33 cellular contexts compared by ENCODE assay signal in genomic region chrX:102968216-102968615, GRCh38. TPM values are rescaled to one million over a fixed set of nuclear protein-coding genes. Genes with fewer than 3 reads are reported as not detected.
"Had no signal": no experiment of that assay in that cellular context is flagged by ENCODE, and none has a peak within 500 bp of the region (broad histone marks: within the 10 kb centered on the region; RNA-seq: fewer than 3 reads in every experiment).

No MANE protein-coding gene starts in this region.

- H3K4me1 ChIP-seq: adrenal gland, esophagus muscularis mucosa, gastroesophageal sphincter had no signal

- DNase-seq: activated B cell treated with CpG ODN at 0.5 μM for 24 hours; activated CD4-positive, alpha-beta T cell treated with anti-CD3 and anti-CD28 coated beads for 48 hours; activated CD4-positive, alpha-beta T cell treated with anti-CD3 and anti-CD28 coated beads, Interleukin-2, amount 50 U/mL, for 1 hour; activated CD4-positive, alpha-beta T cell treated with anti-CD3 and anti-CD28 coated beads, Interleukin-2, amount 50 U/mL, for 48 hours; activated CD8-positive, alpha-beta memory T cell treated with anti-CD3 and anti-CD28 coated beads for 24 hours; activated CD8-positive, alpha-beta T cell treated with anti-CD3 and anti-CD28 coated beads for 36 hours; activated effector memory CD4-positive, alpha-beta T cell treated with anti-CD3 and anti-CD28 coated beads, Interleukin-2, amount 50 U/mL, for 16 hours; activated naive CD4-positive, alpha-beta T cell treated with anti-CD3 and anti-CD28 coated beads for 36 hours; activated naive CD8-positive, alpha-beta T cell treated with anti-CD3 and anti-CD28 coated beads for 36 hours; activated naive CD8-positive, alpha-beta T cell treated with anti-CD3 and anti-CD28 coated beads, Interleukin-2, amount 50 U/mL, for 24 hours; activated T-cell treated with anti-CD3 and anti-CD28 coated beads, Interleukin-2, amount 50 U/mL, for 4 hours; adrenal gland; amygdala; aorta; body of pancreas; caudate nucleus; cortex of kidney; dermis blood vessel endothelial cell; effector CD4-positive, alpha-beta T cell; effector memory CD8-positive, alpha-beta T cell; erythroblast; foreskin melanocyte; T-helper 1 cell; T-helper 17 cell; T1000; WERI-Rb-1 had no signal

- H3K36me3 ChIP-seq: adrenal gland, esophagus muscularis mucosa, gastroesophageal sphincter, WERI-Rb-1 had no signal

- H3K27ac Mint-ChIP-seq: activated B cell treated with CpG ODN at 0.5 μM for 24 hours; activated CD8-positive, alpha-beta T cell treated with anti-CD3 and anti-CD28 coated beads for 36 hours; activated naive CD4-positive, alpha-beta T cell treated with anti-CD3 and anti-CD28 coated beads for 36 hours; activated naive CD4-positive, alpha-beta T cell treated with anti-CD3 and anti-CD28 coated beads, Interleukin-2, amount 50 U/mL, for 24 hours; activated naive CD8-positive, alpha-beta T cell treated with anti-CD3 and anti-CD28 coated beads for 36 hours; activated naive CD8-positive, alpha-beta T cell treated with anti-CD3 and anti-CD28 coated beads, Interleukin-2, amount 50 U/mL, for 24 hours; activated T-helper 2 cell treated with anti-CD3 and anti-CD28 coated beads, Interferon-gamma antibody, Interleukin-2, Interleukin-4, amounts not matched to agents 10 μg/mL and 5 μg/mL and 100 μg/mL, durations not matched to agents 14 hours and 24 hours and 36 hours; effector memory CD8-positive, alpha-beta T cell; T-helper 17 cell; T-helper 2 cell treated with Interferon-gamma antibody and Interleukin-4, amounts not matched to agents 5 μg/mL and 100 μg/mL, for 36 hours had no signal

- H3K4me1 Mint-ChIP-seq: activated B cell treated with CpG ODN at 0.5 μM for 24 hours; activated naive CD4-positive, alpha-beta T cell treated with anti-CD3 and anti-CD28 coated beads, Interleukin-2, amount 50 U/mL, for 24 hours; activated naive CD8-positive, alpha-beta T cell treated with anti-CD3 and anti-CD28 coated beads for 36 hours; activated naive CD8-positive, alpha-beta T cell treated with anti-CD3 and anti-CD28 coated beads, Interleukin-2, amount 50 U/mL, for 24 hours; T-helper 17 cell had no signal

- ATAC-seq: activated CD4-positive, CD25-positive, alpha-beta regulatory T cell treated with anti-CD3 and anti-CD28 coated beads, Interleukin-2, amount 50 U/mL, for 24 hours; activated CD8-positive, alpha-beta T cell treated with anti-CD3 and anti-CD28 coated beads for 36 hours; activated naive CD8-positive, alpha-beta T cell treated with anti-CD3 and anti-CD28 coated beads, Interleukin-2, amount 50 U/mL, for 24 hours; activated T-cell treated with anti-CD3 and anti-CD28 coated beads, Interleukin-2, amount 50 U/mL, for 4 hours; body of pancreas; effector memory CD8-positive, alpha-beta T cell; gastroesophageal sphincter; T-helper 17 cell had no signal

- FAIRE-seq: colon had no signal

- H3K4me3 Mint-ChIP-seq: activated B cell treated with CpG ODN at 0.5 μM for 24 hours; activated CD8-positive, alpha-beta T cell treated with anti-CD3 and anti-CD28 coated beads for 36 hours; activated naive CD4-positive, alpha-beta T cell treated with anti-CD3 and anti-CD28 coated beads for 36 hours; activated naive CD4-positive, alpha-beta T cell treated with anti-CD3 and anti-CD28 coated beads, Interleukin-2, amount 50 U/mL, for 24 hours; activated naive CD8-positive, alpha-beta T cell treated with anti-CD3 and anti-CD28 coated beads for 36 hours; activated naive CD8-positive, alpha-beta T cell treated with anti-CD3 and anti-CD28 coated beads, Interleukin-2, amount 50 U/mL, for 24 hours; activated T-cell treated with anti-CD3 and anti-CD28 coated beads, Interleukin-2, amount 50 U/mL, for 4 hours; effector memory CD8-positive, alpha-beta T cell; T-helper 17 cell; T-helper 2 cell treated with Interferon-gamma antibody and Interleukin-4, amounts not matched to agents 5 μg/mL and 100 μg/mL, for 36 hours had no signal

- H3K27ac ChIP-seq: adrenal gland, body of pancreas, esophagus muscularis mucosa, gastroesophageal sphincter, WERI-Rb-1 had no signal

- H3K27me3 Mint-ChIP-seq: activated B cell treated with CpG ODN at 0.5 μM for 24 hours; activated CD8-positive, alpha-beta T cell treated with anti-CD3 and anti-CD28 coated beads for 36 hours; activated naive CD4-positive, alpha-beta T cell treated with anti-CD3 and anti-CD28 coated beads, Interleukin-2, amount 50 U/mL, for 24 hours; activated naive CD8-positive, alpha-beta T cell treated with anti-CD3 and anti-CD28 coated beads, Interleukin-2, amount 50 U/mL, for 24 hours; T-helper 17 cell had no signal

- H3K27me3 ChIP-seq: adrenal gland, body of pancreas, esophagus muscularis mucosa, gastroesophageal sphincter had no signal

- H3K9me3 ChIP-seq: adrenal gland, body of pancreas had no signal

- H3K36me3 Mint-ChIP-seq: activated naive CD4-positive, alpha-beta T cell treated with anti-CD3 and anti-CD28 coated beads, Interleukin-2, amount 50 U/mL, for 24 hours had no signal

- H3K4me3 ChIP-seq: adrenal gland, body of pancreas, esophagus muscularis mucosa, gastroesophageal sphincter had no signal

RNA-seq across cellular contexts. Expression of gene RAB40AL, which starts 31.1 kb away (rescaled TPM):
- total RNA-seq: activated CD8-positive, alpha-beta T cell treated with anti-CD3 and anti-CD28 coated beads for 36 hours; dermis blood vessel endothelial cell had no signal
